In genomic region chr4:37422102-37422501, GRCh38 we compare ENCODE assay signal across 28 cellular contexts.
"Had no signal": no experiment of that assay in that cellular context is flagged by ENCODE, and none has a peak within 500 bp of the region (broad histone marks: within the 10 kb centered on the region; RNA-seq: fewer than 3 reads in every experiment).

No MANE protein-coding gene starts in this region.

- H3K27ac ChIP-seq: gastroesophageal sphincter, ovary, prostate gland, skin epidermis, thoracic aorta, upper lobe of left lung, vagina had no signal

- DNase-seq: activated CD4-positive, alpha-beta T cell treated with anti-CD3 and anti-CD28 coated beads for 36 hours; activated CD4-positive, CD25-positive, alpha-beta regulatory T cell; activated CD8-positive, alpha-beta T cell treated with anti-CD3 and anti-CD28 coated beads, Interleukin-2, amount 10 ng/mL, durations not matched to agents 7 days and 5 days; activated effector memory CD4-positive, alpha-beta T cell treated with anti-CD3 and anti-CD28 coated beads, Interleukin-2, amount 50 U/mL, for 16 hours; activated naive CD4-positive, alpha-beta T cell treated with anti-CD3 and anti-CD28 coated beads for 36 hours; activated naive CD8-positive, alpha-beta T cell treated with anti-CD3 and anti-CD28 coated beads, Interleukin-2, amount 10 ng/mL, durations not matched to agents 7 days and 5 days; caudate nucleus; cortex of kidney; hippocampal formation; left cardiac atrium; mammary epithelial cell; naive thymus-derived CD4-positive, alpha-beta T cell; ovary; retina; stimulated activated CD4-positive, alpha-beta T cell treated with anti-CD3 and anti-CD28 coated beads, Interleukin-4, amount 100 ng/mL, for 4 hours; stimulated activated CD8-positive, alpha-beta memory T cell treated with anti-CD3 and anti-CD28 coated beads, Interleukin-4, amount 100 ng/mL, for 48 hours; stimulated activated naive B cell treated with anti-CD40 and anti-IgM and Interleukin-4, amounts not matched to agents 10 μg/mL and 1 μg/mL and 100 μg/mL, for 72 hours; T-helper 1 cell; upper lobe of left lung had no signal

- H3K4me3 Mint-ChIP-seq: activated CD4-positive, alpha-beta T cell treated with anti-CD3 and anti-CD28 coated beads for 36 hours; activated CD8-positive, alpha-beta T cell treated with anti-CD3 and anti-CD28 coated beads, Interleukin-2, amount 10 ng/mL, durations not matched to agents 7 days and 5 days; activated naive CD4-positive, alpha-beta T cell treated with anti-CD3 and anti-CD28 coated beads for 36 hours; activated naive CD8-positive, alpha-beta T cell treated with anti-CD3 and anti-CD28 coated beads, Interleukin-2, amount 10 ng/mL, durations not matched to agents 7 days and 5 days; activated T-helper 1 cell treated with anti-CD3 and anti-CD28 coated beads, Interleukin-12 subunit alpha, Interleukin-12 subunit beta, Interleukin-2, Interleukin-4 antibody, amounts not matched to agents 30 ng/mL and 10 ng/mL and 1 ng/mL, durations not matched to agents 14 hours and 24 hours and 36 hours; mesothelial cell of epicardium; naive thymus-derived CD4-positive, alpha-beta T cell; stimulated activated naive B cell treated with anti-CD40 and anti-IgM and Interleukin-4, amounts not matched to agents 10 μg/mL and 1 μg/mL and 100 μg/mL, for 72 hours; T-helper 2 cell treated with Interferon-gamma antibody and Interleukin-4, amounts not matched to agents 5 μg/mL and 100 μg/mL, for 36 hours had no signal

- H3K4me3 ChIP-seq: gastroesophageal sphincter, ovary, prostate gland, skin epidermis, thoracic aorta, upper lobe of left lung, vagina had no signal

- H3K36me3 Mint-ChIP-seq: activated naive CD8-positive, alpha-beta T cell treated with anti-CD3 and anti-CD28 coated beads, Interleukin-2, amount 10 ng/mL, durations not matched to agents 7 days and 5 days; mesothelial cell of epicardium; naive thymus-derived CD4-positive, alpha-beta T cell; stimulated activated naive B cell treated with anti-CD40 and anti-IgM and Interleukin-4, amounts not matched to agents 10 μg/mL and 1 μg/mL and 100 μg/mL, for 72 hours had no signal

- H3K9me3 ChIP-seq: ovary, prostate gland, thoracic aorta, upper lobe of left lung, vagina had no signal

- H3K27me3 ChIP-seq: ovary, upper lobe of left lung, vagina had no signal

- H3K4me1 ChIP-seq: gastroesophageal sphincter, prostate gland, upper lobe of left lung, vagina had no signal

- H3K36me3 ChIP-seq: gastroesophageal sphincter, ovary, prostate gland, thoracic aorta, upper lobe of left lung, vagina had no signal

- H3K27ac Mint-ChIP-seq: activated CD4-positive, alpha-beta T cell treated with anti-CD3 and anti-CD28 coated beads for 36 hours; activated CD8-positive, alpha-beta T cell treated with anti-CD3 and anti-CD28 coated beads, Interleukin-2, amount 10 ng/mL, durations not matched to agents 7 days and 5 days; activated naive CD4-positive, alpha-beta T cell treated with anti-CD3 and anti-CD28 coated beads for 36 hours; activated naive CD8-positive, alpha-beta T cell treated with anti-CD3 and anti-CD28 coated beads, Interleukin-2, amount 10 ng/mL, durations not matched to agents 7 days and 5 days; activated T-helper 1 cell treated with anti-CD3 and anti-CD28 coated beads, Interleukin-12 subunit alpha, Interleukin-12 subunit beta, Interleukin-2, Interleukin-4 antibody, amounts not matched to agents 30 ng/mL and 10 ng/mL and 1 ng/mL, durations not matched to agents 14 hours and 24 hours and 36 hours; mesothelial cell of epicardium; naive thymus-derived CD4-positive, alpha-beta T cell; stimulated activated naive B cell treated with anti-CD40 and anti-IgM and Interleukin-4, amounts not matched to agents 10 μg/mL and 1 μg/mL and 100 μg/mL, for 72 hours; T-helper 2 cell treated with Interferon-gamma antibody and Interleukin-4, amounts not matched to agents 5 μg/mL and 100 μg/mL, for 36 hours had no signal

- H3K9me3 Mint-ChIP-seq: activated naive CD8-positive, alpha-beta T cell treated with anti-CD3 and anti-CD28 coated beads, Interleukin-2, amount 10 ng/mL, durations not matched to agents 7 days and 5 days; activated T-helper 1 cell treated with anti-CD3 and anti-CD28 coated beads, Interleukin-12 subunit alpha, Interleukin-12 subunit beta, Interleukin-2, Interleukin-4 antibody, amounts not matched to agents 30 ng/mL and 10 ng/mL and 1 ng/mL, durations not matched to agents 14 hours and 24 hours and 36 hours; T-helper 2 cell treated with Interferon-gamma antibody and Interleukin-4, amounts not matched to agents 5 μg/mL and 100 μg/mL, for 36 hours had no signal

- H3K4me1 Mint-ChIP-seq: activated CD4-positive, alpha-beta T cell treated with anti-CD3 and anti-CD28 coated beads for 36 hours; activated naive CD8-positive, alpha-beta T cell treated with anti-CD3 and anti-CD28 coated beads, Interleukin-2, amount 10 ng/mL, durations not matched to agents 7 days and 5 days; mesothelial cell of epicardium; naive thymus-derived CD4-positive, alpha-beta T cell; stimulated activated naive B cell treated with anti-CD40 and anti-IgM and Interleukin-4, amounts not matched to agents 10 μg/mL and 1 μg/mL and 100 μg/mL, for 72 hours had no signal

- ATAC-seq: activated CD4-positive, alpha-beta T cell treated with anti-CD3 and anti-CD28 coated beads for 36 hours; activated CD8-positive, alpha-beta T cell treated with anti-CD3 and anti-CD28 coated beads, Interleukin-2, amount 10 ng/mL, durations not matched to agents 7 days and 5 days; gastroesophageal sphincter; left cardiac atrium; naive thymus-derived CD4-positive, alpha-beta T cell; sciatic nerve; stimulated activated naive B cell treated with anti-CD40 and anti-IgM and Interleukin-4, amounts not matched to agents 10 μg/mL and 1 μg/mL and 100 μg/mL, for 72 hours had no signal
